Comparison of ENCODE assay signal across 34 cellular contexts in the genomic region with DNA sequence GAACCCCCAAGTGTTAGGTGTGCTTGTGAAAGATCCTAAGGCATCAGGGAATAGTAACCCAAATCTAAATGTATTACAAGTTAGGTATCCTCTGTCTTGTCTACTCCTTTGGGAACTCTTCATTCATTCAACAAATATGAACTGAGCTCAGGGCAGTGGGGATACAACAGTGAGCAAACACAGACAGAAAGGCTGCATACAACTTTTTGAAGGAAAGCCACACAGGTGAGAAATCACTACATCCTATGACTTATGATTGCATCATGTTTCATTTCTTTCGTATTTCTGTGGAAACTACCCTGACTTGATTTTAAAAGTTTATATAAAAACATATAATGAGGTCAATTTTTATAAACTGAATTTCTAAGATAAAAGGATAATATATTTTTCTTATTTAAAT.
"Had no signal": no experiment of that assay in that cellular context is flagged by ENCODE, and none has a peak within 500 bp of the region (broad histone marks: within the 10 kb centered on the region; RNA-seq: fewer than 3 reads in every experiment).

No MANE protein-coding gene starts in this region.

- H3K9me3 ChIP-seq: Peyer's patch, SJSA1, SK-N-SH had no signal

- FAIRE-seq: TTC549 had no signal

- ATAC-seq: activated naive CD8-positive, alpha-beta T cell treated with anti-CD3 and anti-CD28 coated beads, Interleukin-2, amount 50 U/mL, for 24 hours; PC-3 had no signal

- H3K36me3 ChIP-seq: SJSA1 had no signal

- H3K4me3 Mint-ChIP-seq: activated CD4-positive, alpha-beta memory T cell treated with anti-CD3 and anti-CD28 coated beads for 36 hours; activated naive CD4-positive, alpha-beta T cell treated with anti-CD3 and anti-CD28 coated beads, Interleukin-2, amount 10 ng/mL, durations not matched to agents 7 days and 5 days; activated naive CD8-positive, alpha-beta T cell; activated naive CD8-positive, alpha-beta T cell treated with anti-CD3 and anti-CD28 coated beads, Interleukin-2, amount 50 U/mL, for 24 hours; brain; T-helper 1 cell treated with Interleukin-12 subunit alpha and Interleukin-12 subunit beta and Interleukin-4 antibody, amounts not matched to agents 30 μg/mL and 1 μg/mL, for 36 hours; T-helper 2 cell treated with Interferon-gamma antibody and Interleukin-4, amounts not matched to agents 5 μg/mL and 100 μg/mL, for 36 hours had no signal

- H3K27me3 Mint-ChIP-seq: activated CD4-positive, alpha-beta memory T cell treated with anti-CD3 and anti-CD28 coated beads for 36 hours; activated naive CD4-positive, alpha-beta T cell treated with anti-CD3 and anti-CD28 coated beads, Interleukin-2, amount 10 ng/mL, durations not matched to agents 7 days and 5 days; activated naive CD8-positive, alpha-beta T cell; activated naive CD8-positive, alpha-beta T cell treated with anti-CD3 and anti-CD28 coated beads, Interleukin-2, amount 50 U/mL, for 24 hours; brain had no signal

- H3K27me3 ChIP-seq: Peyer's patch, SJSA1 had no signal

- H3K27ac Mint-ChIP-seq: activated CD4-positive, alpha-beta memory T cell treated with anti-CD3 and anti-CD28 coated beads for 36 hours; activated naive CD4-positive, alpha-beta T cell treated with anti-CD3 and anti-CD28 coated beads, Interleukin-2, amount 10 ng/mL, durations not matched to agents 7 days and 5 days; activated naive CD8-positive, alpha-beta T cell; activated T-helper 2 cell treated with anti-CD3 and anti-CD28 coated beads, Interferon-gamma antibody, Interleukin-2, Interleukin-4, amounts not matched to agents 10 μg/mL and 5 μg/mL and 100 μg/mL, durations not matched to agents 14 hours and 24 hours and 36 hours; brain; T-helper 1 cell treated with Interleukin-12 subunit alpha and Interleukin-12 subunit beta and Interleukin-4 antibody, amounts not matched to agents 30 μg/mL and 1 μg/mL, for 36 hours; T-helper 2 cell treated with Interferon-gamma antibody and Interleukin-4, amounts not matched to agents 5 μg/mL and 100 μg/mL, for 36 hours had no signal

- H3K4me2 ChIP-seq: KMS-11, SK-N-SH had no signal

- H3K4me3 ChIP-seq: Peyer's patch, SJSA1 had no signal

- DNase-seq: activated CD4-positive, alpha-beta memory T cell treated with anti-CD3 and anti-CD28 coated beads for 36 hours; activated CD4-positive, alpha-beta T cell treated with anti-CD3 and anti-CD28 coated beads, Interleukin-2, amount 50 U/mL, for 1 hour; activated CD8-positive, alpha-beta memory T cell treated with anti-CD3 and anti-CD28 coated beads, Interleukin-2, amount 50 U/mL, for 4 hours; activated gamma-delta T cell; activated naive CD4-positive, alpha-beta T cell treated with anti-CD3 and anti-CD28 coated beads, Interleukin-2, amount 10 ng/mL, durations not matched to agents 7 days and 5 days; activated naive CD8-positive, alpha-beta T cell treated with anti-CD3 and anti-CD28 coated beads, Interleukin-2, amount 50 U/mL, for 24 hours; activated T-cell treated with anti-CD3 and anti-CD28 coated beads for 4 hours; activated T-cell treated with anti-CD3 and anti-CD28 coated beads, Interleukin-2, amount 50 U/mL, for 48 hours; anterior cingulate cortex; central memory CD4-positive, alpha-beta T cell; MM.1S; MV-4-11; NCI-H1092; NCI-H1436 treated with DMSO at 0.1 percent for 48 hours; NCI-H1694 treated with DMSO at 0.1 percent for 48 hours; NCI-H2029; NCI-H345; NCI-H510A; NCI-H526; NCI-H748 treated with DMSO at 0.1 percent for 48 hours; NK-92 treated with Interleukin-12 subunit alpha and Interleukin-12 subunit beta, amount 100 ng/mL, for 24 hours; PC-3; Peyer's patch; RPMI8226; SHP77 treated with DMSO at 0.1 percent for 48 hours; SK-N-SH had no signal

- H3K27ac ChIP-seq: KMS-11, Peyer's patch, SJSA1 had no signal

- H3K4me1 ChIP-seq: Peyer's patch, SJSA1 had no signal

- H3K4me1 Mint-ChIP-seq: brain had no signal

- H3K9me3 Mint-ChIP-seq: activated CD4-positive, alpha-beta memory T cell treated with anti-CD3 and anti-CD28 coated beads for 36 hours; activated naive CD4-positive, alpha-beta T cell treated with anti-CD3 and anti-CD28 coated beads, Interleukin-2, amount 10 ng/mL, durations not matched to agents 7 days and 5 days; activated naive CD8-positive, alpha-beta T cell treated with anti-CD3 and anti-CD28 coated beads, Interleukin-2, amount 50 U/mL, for 24 hours; T-helper 1 cell treated with Interleukin-12 subunit alpha and Interleukin-12 subunit beta and Interleukin-4 antibody, amounts not matched to agents 30 μg/mL and 1 μg/mL, for 36 hours; T-helper 2 cell treated with Interferon-gamma antibody and Interleukin-4, amounts not matched to agents 5 μg/mL and 100 μg/mL, for 36 hours had no signal

- H3K9ac ChIP-seq: KMS-11, SK-N-SH had no signal
